14 cellular contexts compared by ENCODE assay signal in genomic region chrX:152959626-152960025, GRCh38. TPM values are rescaled to one million over a fixed set of nuclear protein-coding genes. Genes with fewer than 3 reads are reported as not detected.
DNase-seq lines count a peak whose midpoint lies in the region; ATAC-seq and TF ChIP-seq lines count a peak whose summit lies in the region.
"Had no signal": no experiment of that assay in that cellular context is flagged by ENCODE, and none has a peak within 500 bp of the region (broad histone marks: within the 10 kb centered on the region; RNA-seq: fewer than 3 reads in every experiment).

No MANE protein-coding gene starts in this region.

- CTCF ChIA-PET in activated naive CD4-positive, alpha-beta T cell treated with anti-CD3 and anti-CD28 coated beads, Interleukin-2, amount 10 ng/mL, durations not matched to agents 7 days and 5 days (lab: Charles Lee) = interaction anchor here (0.6 to 3.2 kb wide), 4 partner anchors 73 to 708 kb away, joined by 3 to 14 read pairs (median 4); no protein-coding TSS in a partner anchor
- CTCF ChIA-PET in activated naive CD4-positive, alpha-beta T cell treated with anti-CD3 and anti-CD28 coated beads for 36 hours (lab: Charles Lee) = interaction anchor here (0.6 to 1.7 kb wide), 4 partner anchors 18 to 707 kb away, joined by 3 to 5 read pairs (median 4); no protein-coding TSS in a partner anchor
- CTCF ChIA-PET in mammary epithelial cell (lab: Charles Lee; ENCODE audit: low non-redundant PET) = no interaction called here

- H3K27me3 Mint-ChIP-seq in activated naive CD4-positive, alpha-beta T cell treated with anti-CD3 and anti-CD28 coated beads, Interleukin-2, amount 10 ng/mL, durations not matched to agents 7 days and 5 days = no peaks in the 10 kb centered on the region
- H3K27me3 Mint-ChIP-seq in activated naive CD4-positive, alpha-beta T cell treated with anti-CD3 and anti-CD28 coated beads for 36 hours (ENCODE audit: low read depth) = no peaks in the 10 kb centered on the region

- BruUV-seq in mammary epithelial cell (replicated peaks; lab: Mats Ljungman, UMichigan) = no TSS peak

- dilution Hi-C loops in mammary epithelial cell (cut with HindIII; ENCODE audit: low sequenced_read_pairs) = no loop called here

- H3K27ac Mint-ChIP-seq in activated naive CD4-positive, alpha-beta T cell treated with anti-CD3 and anti-CD28 coated beads, Interleukin-2, amount 10 ng/mL, durations not matched to agents 7 days and 5 days = peak overlapping the region; percentile 95
- H3K27ac Mint-ChIP-seq in activated naive CD4-positive, alpha-beta T cell treated with anti-CD3 and anti-CD28 coated beads for 36 hours = no peak overlapping the region

- no peak for DNase-seq in activated naive CD4-positive, alpha-beta T cell treated with anti-CD3 and anti-CD28 coated beads, Interleukin-2, amount 10 ng/mL, durations not matched to agents 7 days and 5 days
- no peak for DNase-seq in activated naive CD4-positive, alpha-beta T cell treated with anti-CD3 and anti-CD28 coated beads for 36 hours
- DNase-seq in aorta (no peak), mammary epithelial cell (no peak)
- no peak for DNase-seq in activated CD8-positive, alpha-beta memory T cell treated with anti-CD3 and anti-CD28 coated beads, Interleukin-2, amount 50 U/mL, for 4 hours
- DNase-seq: DMS53, NCI-H2029, NCI-H510A, SIG-M5 had no signal

- in situ Hi-C loops in mammary epithelial cell (cut with MboI; ENCODE audit: low sequenced_read_pairs in 2 of 2) = no loop called here

- no peak overlapping the region for H3K4me3 Mint-ChIP-seq in activated naive CD4-positive, alpha-beta T cell treated with anti-CD3 and anti-CD28 coated beads, Interleukin-2, amount 10 ng/mL, durations not matched to agents 7 days and 5 days
- no peak overlapping the region for H3K4me3 Mint-ChIP-seq in activated naive CD4-positive, alpha-beta T cell treated with anti-CD3 and anti-CD28 coated beads for 36 hours

- H3K27me3 ChIP-seq in iPS-20b (ENCODE audit: insufficient read depth, low read length) (no peaks in the 10 kb centered on the region), aorta (ENCODE audit: control insufficient read depth in 1 of 2, insufficient read depth in 2 of 2, low read length in 1 of 2) (no peaks in the 10 kb centered on the region), mammary epithelial cell (ENCODE audit: insufficient read depth, low read length) (no peaks in the 10 kb centered on the region)

- no peak for TF ChIP-seq CTCF in mammary epithelial cell (conservative IDR thresholded peaks at IDR 0.05 in 1 of 2, IDR thresholded peaks at IDR 0.05 in 1 of 2; ENCODE audit: extremely low read depth in 1 of 2, insufficient read depth in 1 of 2, low read depth in 1 of 2, low read length in 2 of 2)

- H3K9me3 ChIP-seq in iPS-20b (ENCODE audit: insufficient read depth, low read depth, low read length) (no peaks in the 10 kb centered on the region), aorta (ENCODE audit: control insufficient read depth, low read length) (no peaks in the 10 kb centered on the region), mammary epithelial cell (replicated peaks; ENCODE audit: insufficient read depth, low read length) (no peaks in the 10 kb centered on the region)

- H3K36me3 ChIP-seq in iPS-20b (ENCODE audit: insufficient read depth, low read depth, low read length) (no peaks in the 10 kb centered on the region), aorta (ENCODE audit: control insufficient read depth in 1 of 2, insufficient read depth in 2 of 2, low read length in 1 of 2) (no peaks in the 10 kb centered on the region), mammary epithelial cell (ENCODE audit: insufficient read depth, low read length) (no peaks in the 10 kb centered on the region)

- no peaks in the 10 kb centered on the region for H3K9me3 Mint-ChIP-seq in activated naive CD4-positive, alpha-beta T cell treated with anti-CD3 and anti-CD28 coated beads, Interleukin-2, amount 10 ng/mL, durations not matched to agents 7 days and 5 days
- no peaks in the 10 kb centered on the region for H3K9me3 Mint-ChIP-seq in activated naive CD4-positive, alpha-beta T cell treated with anti-CD3 and anti-CD28 coated beads for 36 hours
- H3K9me3 Mint-ChIP-seq: GM23338 had no signal

- no peaks in the 10 kb centered on the region; the same call in 1 of the 2 replicates for H3K4me1 ChIP-seq in iPS-20b (ENCODE audit: insufficient read depth, low read length)
- H3K4me1 ChIP-seq in aorta (ENCODE audit: control insufficient read depth in 1 of 2, insufficient read depth in 2 of 2, low read length in 2 of 2) = no peaks in the 10 kb centered on the region
- H3K4me1 ChIP-seq in mammary epithelial cell (ENCODE audit: insufficient read depth, low read length) = no peaks in the 10 kb centered on the region

- peaks cover 16% of the 10 kb centered on the region for H3K4me1 Mint-ChIP-seq in activated naive CD4-positive, alpha-beta T cell treated with anti-CD3 and anti-CD28 coated beads, Interleukin-2, amount 10 ng/mL, durations not matched to agents 7 days and 5 days
- peaks cover 3% of the 10 kb centered on the region for H3K4me1 Mint-ChIP-seq in activated naive CD4-positive, alpha-beta T cell treated with anti-CD3 and anti-CD28 coated beads for 36 hours (ENCODE audit: low read depth)

- H3K9ac ChIP-seq in iPS-20b (ENCODE audit: low read depth, low read length) = peak overlapping the region; percentile 64; the same call in 1 of the 2 replicates
- no peak overlapping the region for H3K9ac ChIP-seq in mammary epithelial cell (ENCODE audit: insufficient read depth, low read length)

- H3K79me2 ChIP-seq in mammary epithelial cell (ENCODE audit: insufficient read depth, low read length) = no peaks in the 10 kb centered on the region

- WGBS in aorta, 2 donors = 69 to 87% methylated on average over 6 of the region's 6 CpGs
- WGBS in mammary epithelial cell (ENCODE audit: low coverage, missing lambda C conversion rate) = 55% methylated on average over 6 of the region's 6 CpGs

- intact Hi-C loops in activated naive CD4-positive, alpha-beta T cell treated with anti-CD3 and anti-CD28 coated beads for 36 hours (cut with micrococcal nuclease) = loop anchor here (1.0 to 10.0 kb wide), 5 partner anchors 375 to 703 kb away; partner anchors contain the start of genes ZFP92 and ZNF275
- intact Hi-C loops in aorta (cut with DNase I) = loop anchor here (5.0 to 10.0 kb wide), 3 partner anchors 985 to 1578 kb away; partner anchors contain the start of gene RENBP (in 1 of the 2)
- intact Hi-C loops in mammary epithelial cell (cut with micrococcal nuclease) = loop anchor here (1.0 to 2.0 kb wide), 2 partner anchors 73 to 547 kb away; no protein-coding TSS in a partner anchor

- no peak overlapping the region for H3K4me3 ChIP-seq in iPS-20b (ENCODE audit: low read length)
- no peak overlapping the region for H3K4me3 ChIP-seq in aorta (ENCODE audit: low read length in 2 of 2)
- no peak overlapping the region for H3K4me3 ChIP-seq in mammary epithelial cell (replicated peaks in 1 of 3; ENCODE audit: insufficient read depth in 1 of 3, low read depth in 2 of 3, low read length in 3 of 3)

- ATAC-seq in aorta (ENCODE audit: low FRiP score) (peak; percentile 6), HG03432 (IDR thresholded peaks at IDR 0.05; ENCODE audit: unreplicated experiment) (no peak)

- H4K20me1 ChIP-seq in mammary epithelial cell (ENCODE audit: insufficient read depth, low read length) = no peaks in the 10 kb centered on the region

- H3K36me3 Mint-ChIP-seq in activated naive CD4-positive, alpha-beta T cell treated with anti-CD3 and anti-CD28 coated beads, Interleukin-2, amount 10 ng/mL, durations not matched to agents 7 days and 5 days = no peaks in the 10 kb centered on the region
- no peaks in the 10 kb centered on the region for H3K36me3 Mint-ChIP-seq in activated naive CD4-positive, alpha-beta T cell treated with anti-CD3 and anti-CD28 coated beads for 36 hours (ENCODE audit: low read depth)

- H2AFZ ChIP-seq in mammary epithelial cell (ENCODE audit: low read depth, low read length) = no peak overlapping the region
- H2AFZ ChIP-seq: GM23338 had no signal

- no peak overlapping the region for H3K4me2 ChIP-seq in mammary epithelial cell (ENCODE audit: insufficient read depth, low read depth, low read length)

- H3K27ac ChIP-seq in angular gyrus (ENCODE audit: low read depth, low read length) (peak overlapping the region; percentile 68), iPS-20b (ENCODE audit: low read length) (no peak overlapping the region), aorta (ENCODE audit: low read depth in 1 of 2, low read length in 2 of 2) (no peak overlapping the region), mammary epithelial cell (ENCODE audit: insufficient read depth, low read depth, low read length) (no peak overlapping the region)
- H3K27ac ChIP-seq: C4-2B had no signal

RNA-seq across cellular contexts. Expression of gene PNMA5, which starts 34.3 kb away (rescaled TPM):
- total RNA-seq in activated naive CD4-positive, alpha-beta T cell treated with anti-CD3 and anti-CD28 coated beads for 36 hours = not detected
- total RNA-seq in aorta = not detected
- polyA plus RNA-seq in aorta = not detected
- total RNA-seq in mammary epithelial cell = not detected
- not detected for polyA plus RNA-seq in mammary epithelial cell
- not detected for polyA minus RNA-seq in mammary epithelial cell
